16 cellular contexts compared by ENCODE assay signal in the genomic region with DNA sequence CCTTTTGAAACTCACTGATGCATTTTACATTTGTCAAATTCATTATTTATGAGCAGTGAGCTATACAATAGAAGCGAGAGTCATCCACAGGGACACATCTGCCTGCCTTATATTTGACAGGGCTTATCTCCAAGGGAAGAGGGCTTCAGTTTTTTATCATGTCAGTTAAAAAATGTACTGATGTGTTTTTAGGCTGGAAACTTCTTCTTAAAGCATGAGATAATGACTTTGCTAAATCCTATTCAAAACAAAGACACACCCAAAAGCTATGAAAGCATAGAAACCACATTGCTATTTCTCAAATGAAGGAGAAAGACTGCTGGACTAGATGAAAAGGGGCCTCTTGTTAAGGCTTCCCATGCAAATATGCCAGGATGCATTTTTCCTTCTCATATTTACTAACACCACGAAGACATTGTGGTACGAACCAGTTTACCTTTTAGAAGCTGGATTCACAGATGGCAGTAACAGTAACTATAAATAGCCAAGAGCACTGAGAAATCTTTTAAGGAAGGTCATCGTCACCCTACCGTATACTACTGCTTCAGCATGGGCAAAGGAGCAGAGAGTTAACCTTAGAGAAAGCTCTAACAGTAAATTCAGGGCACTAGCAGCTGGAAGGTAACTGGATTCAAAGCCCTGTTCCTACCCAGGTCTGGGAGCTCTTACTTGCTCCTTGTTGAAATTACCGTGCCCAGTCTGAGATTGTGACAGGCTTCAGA.
DNase-seq lines count a peak whose midpoint lies in the region; ATAC-seq and TF ChIP-seq lines count a peak whose summit lies in the region.
"Had no signal": no experiment of that assay in that cellular context is flagged by ENCODE, and none has a peak within 500 bp of the region (broad histone marks: within the 10 kb centered on the region; RNA-seq: fewer than 3 reads in every experiment).

No MANE protein-coding gene starts in this region.

- peak overlapping the region; percentile 44 for H3K4me3 Mint-ChIP-seq in activated B cell treated with CpG ODN at 0.5 μM for 24 hours
- no peak overlapping the region for H3K4me3 Mint-ChIP-seq in glutamatergic neuron (ENCODE audit: unreplicated experiment)
- peak overlapping the region; percentile 44 for H3K4me3 Mint-ChIP-seq in type B pancreatic cell
- H3K4me3 Mint-ChIP-seq: activated T-cell treated with anti-CD3 and anti-CD28 coated beads, Interleukin-2, amount 50 U/mL, for 24 hours; stimulated activated memory B cell treated with anti-CD40 and anti-IgM and Interleukin-4, amounts not matched to agents 10 μg/mL and 1 μg/mL and 100 μg/mL, for 72 hours had no signal

- TF ChIP-seq POLR2A in gastrocnemius medialis (IDR thresholded peaks at IDR 0.05) = no peak

- no peak for ATAC-seq in activated B cell treated with CpG ODN at 0.5 μM for 24 hours (ENCODE audit: low read depth)
- ATAC-seq in HG02763 (IDR thresholded peaks at IDR 0.05; ENCODE audit: unreplicated experiment) = no peak
- no peak for ATAC-seq in gastrocnemius medialis
- ATAC-seq: stimulated activated memory B cell treated with anti-CD40 and anti-IgM and Interleukin-4, amounts not matched to agents 10 μg/mL and 1 μg/mL and 100 μg/mL, for 72 hours had no signal

- no peaks in the 10 kb centered on the region for H3K27me3 ChIP-seq in gastrocnemius medialis
- H3K27me3 ChIP-seq: sigmoid colon had no signal

- DNase-seq in NCI-H526 (lab: John Stamatoyannopoulos, UW) = peak; percentile 25 to 38
- DNase-seq in NCI-H526 treated with DMSO at 0.1 percent for 48 hours (lab: John Stamatoyannopoulos, UW) = no peak
- DNase-seq in activated B cell treated with CpG ODN at 0.5 μM for 24 hours = no peak
- DNase-seq in glutamatergic neuron = no peak
- no peak for DNase-seq in type B pancreatic cell (ENCODE audit: extremely low spot score, unreplicated experiment)
- no peak for DNase-seq in stimulated activated CD4-positive, alpha-beta T cell treated with anti-CD3 and anti-CD28 coated beads, Interleukin-4, amount 100 ng/mL, for 1 hour
- no peak for DNase-seq in gastrocnemius medialis
- DNase-seq: activated CD4-positive, alpha-beta T cell treated with anti-CD3 and anti-CD28 coated beads for 4 hours; activated T-cell treated with anti-CD3 and anti-CD28 coated beads, Interleukin-2, amount 50 U/mL, for 24 hours; mesenchymal stem cell; NCI-H524 treated with DMSO at 0.1 percent for 48 hours; occipital lobe; sigmoid colon; T-helper 2 cell had no signal

- H3K4me1 Mint-ChIP-seq in activated B cell treated with CpG ODN at 0.5 μM for 24 hours (peaks cover 79% of the 10 kb centered on the region), glutamatergic neuron (ENCODE audit: low read depth, unreplicated experiment) (peaks cover 18% of the 10 kb centered on the region), type B pancreatic cell (ENCODE audit: unreplicated experiment) (peaks cover 37% of the 10 kb centered on the region)

- H3K9me3 Mint-ChIP-seq in activated B cell treated with CpG ODN at 0.5 μM for 24 hours (no peaks in the 10 kb centered on the region), glutamatergic neuron (ENCODE audit: unreplicated experiment) (no peaks in the 10 kb centered on the region), type B pancreatic cell (peaks cover 12% of the 10 kb centered on the region)
- H3K9me3 Mint-ChIP-seq: activated T-cell treated with anti-CD3 and anti-CD28 coated beads, Interleukin-2, amount 50 U/mL, for 24 hours; stimulated activated memory B cell treated with anti-CD40 and anti-IgM and Interleukin-4, amounts not matched to agents 10 μg/mL and 1 μg/mL and 100 μg/mL, for 72 hours had no signal

- TF ChIP-seq CTCF in activated B cell treated with CpG ODN at 0.5 μM for 24 hours (IDR thresholded peaks at IDR 0.05) (no peak), glutamatergic neuron (IDR thresholded peaks at IDR 0.05; ENCODE audit: partially characterized antibody, unreplicated experiment) (no peak), type B pancreatic cell (conservative IDR thresholded peaks at IDR 0.05) (no peak), gastrocnemius medialis (IDR thresholded peaks at IDR 0.05 in 4 of 5, conservative IDR thresholded peaks at IDR 0.05 in 1 of 5) (no peak)

- no peak overlapping the region for H3K4me3 ChIP-seq in gastrocnemius medialis
- H3K4me3 ChIP-seq: sigmoid colon had no signal

- no peaks in the 10 kb centered on the region for H3K27me3 Mint-ChIP-seq in activated B cell treated with CpG ODN at 0.5 μM for 24 hours
- no peaks in the 10 kb centered on the region for H3K27me3 Mint-ChIP-seq in glutamatergic neuron (ENCODE audit: unreplicated experiment)
- H3K27me3 Mint-ChIP-seq in type B pancreatic cell = no peaks in the 10 kb centered on the region
- H3K27me3 Mint-ChIP-seq: activated T-cell treated with anti-CD3 and anti-CD28 coated beads, Interleukin-2, amount 50 U/mL, for 24 hours; stimulated activated memory B cell treated with anti-CD40 and anti-IgM and Interleukin-4, amounts not matched to agents 10 μg/mL and 1 μg/mL and 100 μg/mL, for 72 hours had no signal

- H3K27ac ChIP-seq in gastrocnemius medialis = no peak overlapping the region
- H3K27ac ChIP-seq: sigmoid colon had no signal

- CTCF ChIA-PET in activated B cell treated with CpG ODN at 0.5 μM for 24 hours (lab: Charles Lee) = interaction anchor here (1.2 to 1.6 kb wide), 3 partner anchors 23 to 104 kb away, joined by 3 to 4 read pairs (median 4); a partner anchor contains a TSS

- intact Hi-C loops in activated B cell treated with CpG ODN at 0.5 μM for 24 hours (cut with micrococcal nuclease) = loop anchor here (1.0 kb wide), 1 partner anchor 14 kb away; no protein-coding TSS in a partner anchor
- intact Hi-C loops in gastrocnemius medialis (cut with DNase I; ENCODE audit: low total_unique reads) = loop anchor here (5.0 to 10.0 kb wide), 2 partner anchors 89 to 103 kb away; a partner anchor contains a TSS

- no peaks in the 10 kb centered on the region for H3K36me3 ChIP-seq in gastrocnemius medialis
- H3K36me3 ChIP-seq: sigmoid colon had no signal

- no peaks in the 10 kb centered on the region for H3K36me3 Mint-ChIP-seq in activated B cell treated with CpG ODN at 0.5 μM for 24 hours (ENCODE audit: low read depth)
- no peaks in the 10 kb centered on the region for H3K36me3 Mint-ChIP-seq in glutamatergic neuron (ENCODE audit: unreplicated experiment)
- H3K36me3 Mint-ChIP-seq in type B pancreatic cell = peaks cover 20% of the 10 kb centered on the region
- H3K36me3 Mint-ChIP-seq: stimulated activated memory B cell treated with anti-CD40 and anti-IgM and Interleukin-4, amounts not matched to agents 10 μg/mL and 1 μg/mL and 100 μg/mL, for 72 hours had no signal

- no peaks in the 10 kb centered on the region for H3K9me3 ChIP-seq in gastrocnemius medialis
- H3K9me3 ChIP-seq: sigmoid colon had no signal

- in situ Hi-C loops in gastrocnemius medialis (cut with MboI; ENCODE audit: low sequenced_read_pairs in 4 of 4) = no loop called here

- POLR2A ChIA-PET in activated B cell treated with CpG ODN at 0.5 μM for 24 hours (lab: Charles Lee) = interaction anchor here (0.5 to 1.9 kb wide), 4 partner anchors 23 to 136 kb away, joined by 3 to 7 read pairs (median 4); a partner anchor contains a TSS

- H3K4me1 ChIP-seq in gastrocnemius medialis = peaks cover under 1 to 7% of the 10 kb centered on the region in 2 donors

- H3K27ac Mint-ChIP-seq in activated B cell treated with CpG ODN at 0.5 μM for 24 hours (peak overlapping the region; percentile 59), glutamatergic neuron (ENCODE audit: unreplicated experiment) (peak overlapping the region; percentile 44), type B pancreatic cell (peak overlapping the region; percentile 89)
- H3K27ac Mint-ChIP-seq: activated T-cell treated with anti-CD3 and anti-CD28 coated beads, Interleukin-2, amount 50 U/mL, for 24 hours; stimulated activated memory B cell treated with anti-CD40 and anti-IgM and Interleukin-4, amounts not matched to agents 10 μg/mL and 1 μg/mL and 100 μg/mL, for 72 hours had no signal

Comparison
In these comparisons a context has a peak if more than half of its experiments do, and no peak if none do; other contexts are left out.
1. DNase-seq: peak in NCI-H526 (2 of 2); none in NCI-H526 treated with DMSO at 0.1 percent for 48 hours (single experiment), activated B cell treated with CpG ODN at 0.5 μM for 24 hours (single experiment), glutamatergic neuron (single experiment), type B pancreatic cell (single experiment), stimulated activated CD4-positive, alpha-beta T cell treated with anti-CD3 and anti-CD28 coated beads, Interleukin-4, amount 100 ng/mL, for 1 hour (single experiment) and gastrocnemius medialis (0 of 2).
2. Peak in every context shown above with its lines, with median percentiles within 50 percentile points of each other: H3K27ac Mint-ChIP-seq.